In genomic region chr6:110646419-110646698, GRCh38 we compare ENCODE assay signal across 1 cellular context.
TF ChIP-seq lines count a peak whose summit lies in the region.

No MANE protein-coding gene starts in this region.

TF ChIP-seq in WTC11, 78 proteins besides CTCF, POLR2A, EP300 and RAD21 (continued from another document):
- TF ChIP-seq ATF2 (CRISPR knock-in tag; IDR thresholded peaks at IDR 0.05; ENCODE audit: borderline replicate concordance, low read depth) (no peak), ARID4B (CRISPR knock-in tag; IDR thresholded peaks at IDR 0.05; ENCODE audit: borderline replicate concordance) (no peak), CBFB (CRISPR knock-in tag; IDR thresholded peaks at IDR 0.05; ENCODE audit: low read depth) (no peak), NR3C1 (CRISPR knock-in tag; conservative IDR thresholded peaks at IDR 0.05; ENCODE audit: low read depth) (no peak), NR2C2 (CRISPR knock-in tag; IDR thresholded peaks at IDR 0.05) (no peak), GTF2I (CRISPR knock-in tag; conservative IDR thresholded peaks at IDR 0.05) (no peak)
